ENCODE assay signal across 24 cellular contexts in genomic region chr2:25615395-25615794, GRCh38. TPM values are rescaled to one million over a fixed set of nuclear protein-coding genes. Genes with fewer than 3 reads are reported as not detected.
DNase-seq lines count a peak whose midpoint lies in the region; ATAC-seq, FAIRE-seq and TF ChIP-seq lines count a peak whose summit lies in the region.
"Had no signal": no experiment of that assay in that cellular context is flagged by ENCODE, and none has a peak within 500 bp of the region (broad histone marks: within the 10 kb centered on the region; RNA-seq: fewer than 3 reads in every experiment).

No MANE protein-coding gene starts in this region.

- peak; percentile 64 for ATAC-seq in GM23338
- no peak for ATAC-seq in SK-N-SH treated with all-trans-retinoic acid at 6 μM for 48 hours
- no peak for ATAC-seq in HG03460 (IDR thresholded peaks at IDR 0.05; ENCODE audit: unreplicated experiment)
- ATAC-seq: A549 had no signal

- H3F3A ChIP-seq in GM23338 (replicated peaks; ENCODE audit: low read depth) (no peaks in the 10 kb centered on the region), neural progenitor cell (ENCODE audit: low read depth) (peaks cover 5% of the 10 kb centered on the region)

- H3K36me3 Mint-ChIP-seq in GM23338 (ENCODE audit: low read depth) (peaks cover 9% of the 10 kb centered on the region), neural progenitor cell (peaks cover 17% of the 10 kb centered on the region)

- H3K36me3 ChIP-seq in GM23338 (ENCODE audit: insufficient read depth), result no peaks in the 10 kb centered on the region
- 0 out of 2 replicates have a peak, but pooled peaks cover 3% of the 10 kb centered on the region for H3K36me3 ChIP-seq in HUES64 (ENCODE audit: insufficient read depth, low read length)
- no peaks in the 10 kb centered on the region for H3K36me3 ChIP-seq in bronchial epithelial cell (ENCODE audit: control insufficient read depth, insufficient read depth, low read length)
- H3K36me3 ChIP-seq in neural progenitor cell, result no peaks in the 10 kb centered on the region
- H3K36me3 ChIP-seq: SJSA1 had no signal

- H3K27ac Mint-ChIP-seq in GM23338 (peak overlapping the region; percentile 76; the same call in 1 of the 2 replicates), neural progenitor cell (no peak overlapping the region)
- H3K27ac Mint-ChIP-seq: IgD-negative memory B cell; T-helper 1 cell treated with Interleukin-12 subunit alpha and Interleukin-12 subunit beta and Interleukin-4 antibody, amounts not matched to agents 30 μg/mL and 1 μg/mL, for 36 hours had no signal

- no peaks in the 10 kb centered on the region for H3K9me2 ChIP-seq in GM23338 (ENCODE audit: insufficient read depth)

- 0 out of 2 replicates have a peak overlapping the region, but pooled peaks have one; percentile 0 for H3K4me3 ChIP-seq in GM23338
- H3K4me3 ChIP-seq in HUES64 (ENCODE audit: low read length), result no peak overlapping the region
- H3K4me3 ChIP-seq in bronchial epithelial cell (ENCODE audit: low read depth, low read length), result no peak overlapping the region
- no peak overlapping the region for H3K4me3 ChIP-seq in neural progenitor cell
- H3K4me3 ChIP-seq: A549, SJSA1 had no signal

- H3K9ac ChIP-seq in HUES64 (ENCODE audit: low read depth, low read length) (no peak overlapping the region), neural progenitor cell (no peak overlapping the region)
- H3K9ac ChIP-seq: KMS-11 had no signal

- WGBS in HUES64, result 79% methylated on average over 5 of the region's 6 CpGs

- H3K27me3 ChIP-seq in GM23338 (ENCODE audit: insufficient read depth) (no peaks in the 10 kb centered on the region), HUES64 (ENCODE audit: insufficient read depth, low read length) (no peaks in the 10 kb centered on the region), bronchial epithelial cell (ENCODE audit: control insufficient read depth, insufficient read depth, low read length) (no peaks in the 10 kb centered on the region), neural progenitor cell (no peaks in the 10 kb centered on the region)
- H3K27me3 ChIP-seq: SJSA1 had no signal

- FAIRE-seq in bronchial epithelial cell (lab: Jason Lieb, UNC), result peak; percentile 43
- FAIRE-seq: GM12891 had no signal

- peaks cover 19% of the 10 kb centered on the region for H3K4me1 Mint-ChIP-seq in GM23338
- H3K4me1 Mint-ChIP-seq in neural progenitor cell, result peaks cover 3% of the 10 kb centered on the region

- H3K9me3 Mint-ChIP-seq in GM23338, result no peaks in the 10 kb centered on the region
- peaks cover 7% of the 10 kb centered on the region for H3K9me3 Mint-ChIP-seq in neural progenitor cell
- H3K9me3 Mint-ChIP-seq: CD4-positive, alpha-beta memory T cell; IgD-negative memory B cell; T-helper 1 cell treated with Interleukin-12 subunit alpha and Interleukin-12 subunit beta and Interleukin-4 antibody, amounts not matched to agents 30 μg/mL and 1 μg/mL, for 36 hours had no signal

- H3K4me1 ChIP-seq in GM23338 (ENCODE audit: insufficient read depth) (peaks cover 21% of the 10 kb centered on the region), HUES64 (ENCODE audit: insufficient read depth, low read length) (peaks cover 18% of the 10 kb centered on the region), neural progenitor cell (peaks cover 16% of the 10 kb centered on the region)

- H4K20me1 ChIP-seq in GM23338 (replicated peaks; ENCODE audit: insufficient read depth) (no peaks in the 10 kb centered on the region), neural progenitor cell (ENCODE audit: low read depth) (peaks cover 3% of the 10 kb centered on the region)

- H2AFZ ChIP-seq in GM23338, result no peak overlapping the region
- no peak overlapping the region for H2AFZ ChIP-seq in neural progenitor cell (replicated peaks)

- H3K4me3 Mint-ChIP-seq in GM23338 (no peak overlapping the region; the same call in 2 of the 3 replicates), neural progenitor cell (no peak overlapping the region)
- H3K4me3 Mint-ChIP-seq: CD4-positive, alpha-beta memory T cell; IgD-negative memory B cell; T-helper 1 cell treated with Interleukin-12 subunit alpha and Interleukin-12 subunit beta and Interleukin-4 antibody, amounts not matched to agents 30 μg/mL and 1 μg/mL, for 36 hours had no signal

- no peaks in the 10 kb centered on the region for H3K9me3 ChIP-seq in HUES64 (ENCODE audit: insufficient read depth, low read depth, low read length)
- no peaks in the 10 kb centered on the region for H3K9me3 ChIP-seq in neural progenitor cell (ENCODE audit: low read depth)
- H3K9me3 ChIP-seq: A549, SJSA1 had no signal

- H3K27ac ChIP-seq in GM23338 (ENCODE audit: low read depth) (peak overlapping the region; percentile 17; the same call in 1 of the 2 replicates), HUES64 (ENCODE audit: low read depth, low read length) (peak overlapping the region; percentile 37), neural progenitor cell (no peak overlapping the region)
- H3K27ac ChIP-seq: KMS-11, SJSA1 had no signal

- H3K27me3 Mint-ChIP-seq in GM23338 (ENCODE audit: insufficient read depth, low read depth, poor library complexity), result no peaks in the 10 kb centered on the region
- peaks cover 2% of the 10 kb centered on the region for H3K27me3 Mint-ChIP-seq in neural progenitor cell (ENCODE audit: insufficient read depth, low read depth)
- H3K27me3 Mint-ChIP-seq: CD4-positive, alpha-beta memory T cell; IgD-negative memory B cell had no signal

- H3K4me2 ChIP-seq in GM23338 (peak overlapping the region; percentile 70), neural progenitor cell (peak overlapping the region; percentile 22)
- H3K4me2 ChIP-seq: A549, KMS-11 had no signal

- DNase-seq in GM23338 (ENCODE audit: low spot score) (peak; percentile 25), bronchial epithelial cell (ENCODE audit: low read depth) (no peak), neural progenitor cell (ENCODE audit: low spot score) (peak; percentile 26), kidney tubule cell (ENCODE audit: low spot score) (no peak)
- DNase-seq: C1 segment of cervical spinal cord; CD4-positive, alpha-beta memory T cell; DMS79 treated with DMSO at 0.1 percent for 48 hours; GF-D8; NCI-H1092; NCI-H1417 treated with DMSO at 0.1 percent for 48 hours; NCI-H187 treated with DMSO at 0.1 percent for 48 hours; NCI-H446; NCI-H526; Right ventricle myocardium superior; RPMI8226 had no signal

- H3K79me2 ChIP-seq in GM23338 (replicated peaks; ENCODE audit: insufficient read depth) (no peaks in the 10 kb centered on the region; the same call in none of the 2 replicates), neural progenitor cell (ENCODE audit: low read depth) (peaks cover 6% of the 10 kb centered on the region)

- TF ChIP-seq CTCF in GM23338 (conservative IDR thresholded peaks at IDR 0.05; ENCODE audit: low read depth in 2 of 2) (no peak), bronchial epithelial cell (IDR thresholded peaks at IDR 0.05; ENCODE audit: insufficient read depth, low read length, severe bottlenecking) (no peak), neural progenitor cell (IDR thresholded peaks at IDR 0.05) (no peak)

TF ChIP-seq in GM23338, 12 proteins besides CTCF, POLR2A, EP300 and RAD21 (continues in another document):
- TF ChIP-seq JUNB (IDR thresholded peaks at IDR 0.05; ENCODE audit: unreplicated experiment) (no peak), POLR2AphosphoS5 (IDR thresholded peaks at IDR 0.05; ENCODE audit: low read depth) (no peak), NANOG (IDR thresholded peaks at IDR 0.05; ENCODE audit: borderline replicate concordance) (no peak), EZH2 (IDR thresholded peaks at IDR 0.05; ENCODE audit: low read depth, unreplicated experiment) (no peak), EZH2phosphoT487 (IDR thresholded peaks at IDR 0.05; ENCODE audit: unreplicated experiment) (no peak), STAT1 (IDR thresholded peaks at IDR 0.05; ENCODE audit: unreplicated experiment) (no peak)

TF ChIP-seq in SK-N-SH treated with all-trans-retinoic acid at 6 μM for 48 hours, 23 proteins besides CTCF, POLR2A, EP300 and RAD21 (continues in another document):
- TF ChIP-seq ZFP30 (CRISPR knock-in tag; IDR thresholded peaks at IDR 0.05) (no peak), TOX (CRISPR knock-in tag; IDR thresholded peaks at IDR 0.05; ENCODE audit: borderline replicate concordance) (no peak), POU6F1 (CRISPR knock-in tag; IDR thresholded peaks at IDR 0.05; ENCODE audit: borderline replicate concordance, low read depth) (no peak), SNAI2 (CRISPR knock-in tag; IDR thresholded peaks at IDR 0.05) (no peak), BACH2 (CRISPR knock-in tag; IDR thresholded peaks at IDR 0.05; ENCODE audit: borderline replicate concordance) (no peak), ZNF70 (CRISPR knock-in tag; IDR thresholded peaks at IDR 0.05) (no peak), PPARA (CRISPR knock-in tag; IDR thresholded peaks at IDR 0.05; ENCODE audit: borderline replicate concordance) (no peak), ESRRG (CRISPR knock-in tag; IDR thresholded peaks at IDR 0.05) (no peak), ZC3H10 (CRISPR knock-in tag; IDR thresholded peaks at IDR 0.05) (no peak), CSDC2 (CRISPR knock-in tag; IDR thresholded peaks at IDR 0.05) (no peak)

RNA-seq across cellular contexts. Expression of gene DTNB, which starts 58.0 kb away (rescaled TPM):
- 22.1 and 27.5 TPM in 2 replicates for total RNA-seq in GM23338 (2014; rRNA removed; shearing (Covaris generic))
- polyA plus RNA-seq in GM23338 (2016; fragmentation: Nextera tagmentation; extraction: Ambion mirVana), result 29.4 and 32.1 TPM in 2 replicates
- 18.0 TPM for polyA plus RNA-seq in HUES64 (2013, experiment 1 of 2)
- polyA plus RNA-seq in HUES64 (2013, experiment 2 of 2), result 19.9 TPM
- total RNA-seq in bronchial epithelial cell, result 8.4 and 11.6 TPM in 2 replicates
- total RNA-seq in neural progenitor cell (ENCODE audit: low replicate concordance), result 27.1 and 31.3 TPM in 2 replicates

Comparison
In these comparisons a context has a peak if more than half of its experiments do, and no peak if none do; other contexts are left out.
1. DNase-seq: peak in GM23338 (single experiment) and neural progenitor cell (single experiment); none in bronchial epithelial cell (single experiment) and kidney tubule cell (single experiment).